1 cellular context compared by ENCODE assay signal in genomic region chrX:150982235-150982785, GRCh38.
TF ChIP-seq lines count a peak whose summit lies in the region.

No MANE protein-coding gene starts in this region.

TF ChIP-seq in HepG2, 621 proteins besides CTCF, POLR2A, EP300 and RAD21 (continued from another document):
- TF ChIP-seq, protein P1, sequence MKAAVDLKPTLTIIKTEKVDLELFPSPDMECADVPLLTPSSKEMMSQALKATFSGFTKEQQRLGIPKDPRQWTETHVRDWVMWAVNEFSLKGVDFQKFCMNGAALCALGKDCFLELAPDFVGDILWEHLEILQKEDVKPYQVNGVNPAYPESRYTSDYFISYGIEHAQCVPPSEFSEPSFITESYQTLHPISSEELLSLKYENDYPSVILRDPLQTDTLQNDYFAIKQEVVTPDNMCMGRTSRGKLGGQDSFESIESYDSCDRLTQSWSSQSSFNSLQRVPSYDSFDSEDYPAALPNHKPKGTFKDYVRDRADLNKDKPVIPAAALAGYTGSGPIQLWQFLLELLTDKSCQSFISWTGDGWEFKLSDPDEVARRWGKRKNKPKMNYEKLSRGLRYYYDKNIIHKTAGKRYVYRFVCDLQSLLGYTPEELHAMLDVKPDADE (CRISPR knock-in tag; IDR thresholded peaks at IDR 0.05) = no peak
- TF ChIP-seq, protein P2, sequence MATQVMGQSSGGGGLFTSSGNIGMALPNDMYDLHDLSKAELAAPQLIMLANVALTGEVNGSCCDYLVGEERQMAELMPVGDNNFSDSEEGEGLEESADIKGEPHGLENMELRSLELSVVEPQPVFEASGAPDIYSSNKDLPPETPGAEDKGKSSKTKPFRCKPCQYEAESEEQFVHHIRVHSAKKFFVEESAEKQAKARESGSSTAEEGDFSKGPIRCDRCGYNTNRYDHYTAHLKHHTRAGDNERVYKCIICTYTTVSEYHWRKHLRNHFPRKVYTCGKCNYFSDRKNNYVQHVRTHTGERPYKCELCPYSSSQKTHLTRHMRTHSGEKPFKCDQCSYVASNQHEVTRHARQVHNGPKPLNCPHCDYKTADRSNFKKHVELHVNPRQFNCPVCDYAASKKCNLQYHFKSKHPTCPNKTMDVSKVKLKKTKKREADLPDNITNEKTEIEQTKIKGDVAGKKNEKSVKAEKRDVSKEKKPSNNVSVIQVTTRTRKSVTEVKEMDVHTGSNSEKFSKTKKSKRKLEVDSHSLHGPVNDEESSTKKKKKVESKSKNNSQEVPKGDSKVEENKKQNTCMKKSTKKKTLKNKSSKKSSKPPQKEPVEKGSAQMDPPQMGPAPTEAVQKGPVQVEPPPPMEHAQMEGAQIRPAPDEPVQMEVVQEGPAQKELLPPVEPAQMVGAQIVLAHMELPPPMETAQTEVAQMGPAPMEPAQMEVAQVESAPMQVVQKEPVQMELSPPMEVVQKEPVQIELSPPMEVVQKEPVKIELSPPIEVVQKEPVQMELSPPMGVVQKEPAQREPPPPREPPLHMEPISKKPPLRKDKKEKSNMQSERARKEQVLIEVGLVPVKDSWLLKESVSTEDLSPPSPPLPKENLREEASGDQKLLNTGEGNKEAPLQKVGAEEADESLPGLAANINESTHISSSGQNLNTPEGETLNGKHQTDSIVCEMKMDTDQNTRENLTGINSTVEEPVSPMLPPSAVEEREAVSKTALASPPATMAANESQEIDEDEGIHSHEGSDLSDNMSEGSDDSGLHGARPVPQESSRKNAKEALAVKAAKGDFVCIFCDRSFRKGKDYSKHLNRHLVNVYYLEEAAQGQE (IDR thresholded peaks at IDR 0.05; ENCODE audit: borderline replicate concordance in 1 of 2, low read depth in 1 of 2, low read length in 2 of 2) = no peak
- TF ChIP-seq SP4 (CRISPR knock-in tag; IDR thresholded peaks at IDR 0.05) = no peak
- no peak for TF ChIP-seq SRSF9 (IDR thresholded peaks at IDR 0.05; ENCODE audit: borderline replicate concordance, insufficient read depth, low read depth, low read length, poor library complexity, severe bottlenecking)
